ENCODE assay signal across 8 cellular contexts in the genomic region with DNA sequence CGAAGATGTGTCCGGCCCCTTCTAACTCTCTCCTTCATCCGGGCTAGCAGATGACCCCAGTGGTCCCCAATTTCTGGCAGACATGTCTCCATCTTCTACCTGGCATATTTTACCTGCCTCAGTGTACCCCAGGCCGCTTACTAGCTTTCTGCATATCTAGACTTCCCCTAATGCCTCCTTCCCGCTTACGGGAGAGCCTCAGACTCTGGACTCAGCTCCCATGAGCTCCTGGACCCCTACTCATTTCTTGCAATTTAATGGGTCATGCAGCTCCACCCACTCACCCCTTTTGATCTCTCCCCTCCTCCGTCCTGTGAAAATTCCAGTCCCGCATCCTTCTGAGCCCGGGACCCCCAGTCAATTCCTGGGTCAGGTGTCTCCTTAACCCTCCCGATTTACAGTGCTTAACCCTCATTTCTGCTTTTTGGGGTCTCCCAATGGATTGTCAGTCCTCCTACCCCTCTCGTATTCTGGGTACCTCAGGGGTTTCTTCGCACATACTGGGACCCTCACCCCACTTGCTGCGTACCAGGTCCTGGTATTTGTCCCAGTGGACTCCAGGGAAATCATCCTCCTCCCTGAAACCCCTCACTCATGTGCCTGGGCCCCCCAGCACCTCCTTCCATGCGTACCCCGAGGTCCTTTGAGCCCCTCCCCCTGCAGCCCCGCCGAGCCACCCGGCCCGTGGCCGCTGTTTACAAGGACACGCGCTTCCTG. TPM values are rescaled to one million over a fixed set of nuclear protein-coding genes. Genes with fewer than 3 reads are reported as not detected.
A peak's percentile ranks its signal among the peaks of the same experiment; 100 is the strongest.
DNase-seq lines count a peak whose midpoint lies in the region.

No MANE protein-coding gene starts in this region.

- peak overlapping the region; percentile 99 for H3K27ac Mint-ChIP-seq in activated naive CD4-positive, alpha-beta T cell treated with anti-CD3 and anti-CD28 coated beads, Interleukin-2, amount 10 ng/mL, durations not matched to agents 7 days and 5 days
- H3K27ac Mint-ChIP-seq in immature natural killer cell = peak overlapping the region; percentile 94 to 100 (median 99)

- CTCF ChIA-PET in activated naive CD4-positive, alpha-beta T cell treated with anti-CD3 and anti-CD28 coated beads, Interleukin-2, amount 10 ng/mL, durations not matched to agents 7 days and 5 days (lab: Charles Lee) = interaction anchor here (0.7 to 14.0 kb wide), 2 partner anchors 21 to 57 kb away, joined by 4 to 706 read pairs; a partner anchor contains a TSS

- DNase-seq in NOMO-1 treated with DMSO at 0.1 percent for 48 hours (lab: John Stamatoyannopoulos, UW; ENCODE audit: unreplicated experiment) (peak; percentile 24), NOMO-1 treated with dmso at 0.1 percent for 144 hours (lab: John Stamatoyannopoulos, UW; ENCODE audit: unreplicated experiment) (no peak), immature natural killer cell (no peak), NCI-H82 treated with DMSO at 0.1 percent for 48 hours (lab: John Stamatoyannopoulos, UW; ENCODE audit: unreplicated experiment) (no peak), islet precursor cell (no peak), NCI-H2107 treated with DMSO at 0.1 percent for 48 hours (lab: John Stamatoyannopoulos, UW; ENCODE audit: unreplicated experiment) (no peak)
- DNase-seq in activated naive CD4-positive, alpha-beta T cell treated with anti-CD3 and anti-CD28 coated beads, Interleukin-2, amount 10 ng/mL, durations not matched to agents 7 days and 5 days = peak; percentile 30

- H3K27me3 ChIP-seq in subcutaneous abdominal adipose tissue (ENCODE audit: control insufficient read depth in 5 of 5, insufficient read depth in 4 of 5, low read length in 5 of 5) = no peaks in the 10 kb centered on the region

- H3K9me3 ChIP-seq in subcutaneous abdominal adipose tissue (ENCODE audit: control insufficient read depth in 5 of 5, low read length in 5 of 5) = no peaks in the 10 kb centered on the region

- H3K4me3 ChIP-seq in subcutaneous abdominal adipose tissue (ENCODE audit: low read depth in 1 of 5, low read length in 5 of 5) = peak overlapping the region; percentile 78 to 100 (median 95)

- H3K4me1 ChIP-seq in subcutaneous abdominal adipose tissue (ENCODE audit: control insufficient read depth in 5 of 5, insufficient read depth in 5 of 5, low read length in 5 of 5) = peaks cover 16 to 58% (median 46%) of the 10 kb centered on the region in 5 donors

- peak overlapping the region; percentile 85 to 100 (median 90) for H3K9ac ChIP-seq in subcutaneous abdominal adipose tissue (ENCODE audit: low read length in 5 of 5)

- peaks cover 8% of the 10 kb centered on the region for H3K36me3 Mint-ChIP-seq in activated naive CD4-positive, alpha-beta T cell treated with anti-CD3 and anti-CD28 coated beads, Interleukin-2, amount 10 ng/mL, durations not matched to agents 7 days and 5 days
- H3K36me3 Mint-ChIP-seq in immature natural killer cell = no peaks in the 10 kb centered on the region

- H3K9me3 Mint-ChIP-seq in activated naive CD4-positive, alpha-beta T cell treated with anti-CD3 and anti-CD28 coated beads, Interleukin-2, amount 10 ng/mL, durations not matched to agents 7 days and 5 days = no peaks in the 10 kb centered on the region
- no peaks in the 10 kb centered on the region for H3K9me3 Mint-ChIP-seq in immature natural killer cell

- H3K4me3 Mint-ChIP-seq in activated naive CD4-positive, alpha-beta T cell treated with anti-CD3 and anti-CD28 coated beads, Interleukin-2, amount 10 ng/mL, durations not matched to agents 7 days and 5 days = peak overlapping the region; percentile 92
- peak overlapping the region; percentile 93 to 96 (median 95) for H3K4me3 Mint-ChIP-seq in immature natural killer cell

- no peaks in the 10 kb centered on the region for H3K36me3 ChIP-seq in subcutaneous abdominal adipose tissue (ENCODE audit: control insufficient read depth in 5 of 5, insufficient read depth in 5 of 5, low read length in 5 of 5)

- peaks cover 38% of the 10 kb centered on the region for H3K4me1 Mint-ChIP-seq in activated naive CD4-positive, alpha-beta T cell treated with anti-CD3 and anti-CD28 coated beads, Interleukin-2, amount 10 ng/mL, durations not matched to agents 7 days and 5 days
- peaks cover 34 to 42% of the 10 kb centered on the region in 2 donors for H3K4me1 Mint-ChIP-seq in immature natural killer cell

- H3K27ac ChIP-seq in subcutaneous abdominal adipose tissue (ENCODE audit: low read depth, low read length) = peak overlapping the region; percentile 100

- H3K27me3 Mint-ChIP-seq in activated naive CD4-positive, alpha-beta T cell treated with anti-CD3 and anti-CD28 coated beads, Interleukin-2, amount 10 ng/mL, durations not matched to agents 7 days and 5 days = peaks cover 7% of the 10 kb centered on the region
- peaks cover 35 to 48% (median 38%) of the 10 kb centered on the region in 3 donors for H3K27me3 Mint-ChIP-seq in immature natural killer cell (ENCODE audit: low read depth in 3 of 3)

RNA-seq across cellular contexts. Expression of a gene that starts 0.5 kb away (rescaled TPM):
- 100 to 1,000 TPM; 620 to 796 (median 697) TPM for polyA plus RNA-seq in immature natural killer cell

RNA-seq across cellular contexts. Expression of a gene that starts 10.8 kb away (rescaled TPM):
- polyA plus RNA-seq in immature natural killer cell = 100 to 1,000 TPM; 157 to 165 (median 159) TPM

RNA-seq across cellular contexts. Expression of a gene that starts 11.1 kb away (rescaled TPM):
- polyA plus RNA-seq in immature natural killer cell = 10 to 100 TPM in 1 of 3 donors, 1 to 10 TPM in 2; 3.0 to 11.0 (median 4.5) TPM

RNA-seq across cellular contexts. Expression of a gene that starts 15.4 kb away (rescaled TPM):
- 1 to 10 TPM in 2 of 3 donors, not detected in 1; 2.1 to 2.5 TPM for polyA plus RNA-seq in immature natural killer cell

RNA-seq across cellular contexts. Expression of a gene that starts 15.6 kb away (rescaled TPM):
- 10 to 100 TPM; 27.7 to 45.4 (median 37.5) TPM for polyA plus RNA-seq in immature natural killer cell

Comparison
In these comparisons a context has a peak if more than half of its experiments do, and no peak if none do; other contexts are left out.
1. DNase-seq: peak in NOMO-1 treated with DMSO at 0.1 percent for 48 hours (single experiment) and activated naive CD4-positive, alpha-beta T cell treated with anti-CD3 and anti-CD28 coated beads, Interleukin-2, amount 10 ng/mL, durations not matched to agents 7 days and 5 days (single experiment); none in NOMO-1 treated with dmso at 0.1 percent for 144 hours (single experiment), immature natural killer cell (0 of 3), NCI-H82 treated with DMSO at 0.1 percent for 48 hours (single experiment), islet precursor cell (single experiment) and NCI-H2107 treated with DMSO at 0.1 percent for 48 hours (single experiment).